Comparison of ENCODE assay signal across 17 cellular contexts in the genomic region with DNA sequence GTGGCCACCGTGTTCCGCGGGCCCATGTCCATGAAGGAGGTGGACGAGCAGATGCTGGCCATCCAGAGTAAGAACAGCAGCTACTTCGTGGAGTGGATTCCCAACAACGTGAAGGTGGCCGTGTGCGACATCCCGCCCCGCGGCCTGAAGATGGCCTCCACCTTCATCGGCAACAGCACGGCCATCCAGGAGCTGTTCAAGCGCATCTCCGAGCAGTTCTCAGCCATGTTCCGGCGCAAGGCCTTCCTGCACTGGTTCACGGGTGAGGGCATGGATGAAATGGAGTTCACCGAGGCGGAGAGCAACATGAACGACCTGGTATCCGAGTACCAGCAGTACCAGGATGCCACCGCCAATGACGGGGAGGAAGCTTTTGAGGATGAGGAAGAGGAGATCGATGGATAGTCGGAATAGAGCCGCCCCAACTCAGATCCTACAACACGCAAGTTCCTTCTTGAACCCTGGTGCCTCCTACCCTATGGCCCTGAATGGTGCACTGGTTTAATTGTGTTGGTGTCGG. TPM values are rescaled to one million over a fixed set of nuclear protein-coding genes. Genes with fewer than 3 reads are reported as not detected.
A peak's percentile ranks its signal among the peaks of the same experiment; 100 is the strongest.
DNase-seq lines count a peak whose midpoint lies in the region; ATAC-seq, FAIRE-seq and TF ChIP-seq lines count a peak whose summit lies in the region.
"Had no signal": no experiment of that assay in that cellular context is flagged by ENCODE, and none has a peak within 500 bp of the region (broad histone marks: within the 10 kb centered on the region; RNA-seq: fewer than 3 reads in every experiment).

No MANE protein-coding gene starts in this region.

- no peak overlapping the region for H3K4me3 Mint-ChIP-seq in MCF 10A (ENCODE audit: unreplicated experiment)
- H3K4me3 Mint-ChIP-seq: CD4-positive, alpha-beta memory T cell had no signal

- no peaks in the 10 kb centered on the region for H3K27me3 Mint-ChIP-seq in MCF 10A (ENCODE audit: insufficient read depth, unreplicated experiment)
- H3K27me3 Mint-ChIP-seq: CD4-positive, alpha-beta memory T cell had no signal

- FAIRE-seq in endothelial cell of umbilical vein (lab: Jason Lieb, UNC) = no peak

- no peak for TF ChIP-seq CTCF in MCF 10A (IDR thresholded peaks at IDR 0.05; ENCODE audit: unreplicated experiment)
- TF ChIP-seq CTCF in breast epithelium (IDR thresholded peaks at IDR 0.05) = no peak
- TF ChIP-seq CTCF in PC-9 (conservative IDR thresholded peaks at IDR 0.05) = no peak
- no peak for TF ChIP-seq CTCF in endothelial cell of umbilical vein (IDR thresholded peaks at IDR 0.05; ENCODE audit: extremely low read depth in 1 of 2, insufficient read depth in 1 of 2, low read depth in 1 of 2, low read length in 2 of 2)
- no peak for TF ChIP-seq CTCF in lower lobe of right lung (IDR thresholded peaks at IDR 0.05)

- TSS peak; percentile 50 for BruUV-seq in MCF 10A (replicated peaks; lab: Mats Ljungman, UMichigan)
- TSS peak; percentile 45 for BruUV-seq in PC-9 (replicated peaks; lab: Mats Ljungman, UMichigan)
- TSS peak; percentile 70 for BruUV-seq in endothelial cell of umbilical vein (replicated peaks; lab: Mats Ljungman, UMichigan)

- no peaks in the 10 kb centered on the region for H3K4me1 Mint-ChIP-seq in MCF 10A (ENCODE audit: insufficient read depth, unreplicated experiment)

- peaks cover 16% of the 10 kb centered on the region for H4K20me1 ChIP-seq in PC-9 (ENCODE audit: insufficient read depth)
- peaks cover 5% of the 10 kb centered on the region for H4K20me1 ChIP-seq in endothelial cell of umbilical vein (replicated peaks; ENCODE audit: control insufficient read depth, extremely low read depth, insufficient read depth, low read length)

- dilution Hi-C loops in endothelial cell of umbilical vein (cut with MboI; ENCODE audit: extremely low pct_ligation_motif_present, low sequenced_read_pairs) = no loop called here

- no peaks in the 10 kb centered on the region for H3K9me2 ChIP-seq in PC-9 (ENCODE audit: insufficient read depth)

- no peaks in the 10 kb centered on the region for H3K27me3 ChIP-seq in breast epithelium
- no peaks in the 10 kb centered on the region for H3K27me3 ChIP-seq in PC-9 (ENCODE audit: insufficient read depth, low read depth)
- no peaks in the 10 kb centered on the region for H3K27me3 ChIP-seq in endothelial cell of umbilical vein (ENCODE audit: control insufficient read depth in 2 of 2, insufficient read depth in 2 of 2, low read length in 2 of 2)
- no peaks in the 10 kb centered on the region for H3K27me3 ChIP-seq in subcutaneous abdominal adipose tissue (ENCODE audit: control insufficient read depth in 5 of 5, insufficient read depth in 4 of 5, low read length in 5 of 5)
- no peaks in the 10 kb centered on the region for H3K27me3 ChIP-seq in lower lobe of right lung (ENCODE audit: low read depth)
- H3K27me3 ChIP-seq: Peyer's patch had no signal

- CTCF ChIA-PET in MCF 10A (lab: Yijun Ruan, JAX) = interaction anchor here (0.9 to 1.4 kb wide), 2 partner anchors 9 to 51 kb away, joined by 4 to 6 read pairs; no protein-coding TSS in a partner anchor
- CTCF ChIA-PET in PC-9 (lab: Charles Lee) = no interaction called here
- CTCF ChIA-PET in endothelial cell of umbilical vein (lab: Charles Lee) = interaction anchor here (0.9 kb wide), 1 partner anchor 54 kb away, joined by 3 read pairs; no protein-coding TSS in a partner anchor

- POLR2A ChIA-PET in MCF 10A (lab: Yijun Ruan, JAX) = interaction anchor here (0.7 to 1.1 kb wide), 3 partner anchors 9 to 172 kb away, joined by 3 to 5 read pairs (median 3); no protein-coding TSS in a partner anchor
- POLR2A ChIA-PET in PC-9 (lab: Charles Lee; ENCODE audit: unreplicated experiment) = no interaction called here
- POLR2A ChIA-PET in endothelial cell of umbilical vein (lab: Charles Lee) = no interaction called here

- no peak overlapping the region for H3K27ac ChIP-seq in breast epithelium
- no peak overlapping the region for H3K27ac ChIP-seq in PC-9
- H3K27ac ChIP-seq in endothelial cell of umbilical vein (ENCODE audit: insufficient read depth, low read depth, low read length) = no peak overlapping the region
- peak overlapping the region; percentile 57 for H3K27ac ChIP-seq in subcutaneous abdominal adipose tissue (ENCODE audit: low read depth, low read length)
- no peak overlapping the region for H3K27ac ChIP-seq in lower lobe of right lung
- H3K27ac ChIP-seq: KMS-11, Peyer's patch had no signal

- peaks cover 93% of the 10 kb centered on the region for H3K36me3 Mint-ChIP-seq in MCF 10A (ENCODE audit: insufficient read depth, unreplicated experiment)

- peak overlapping the region; percentile 51 for H3K27ac Mint-ChIP-seq in MCF 10A (ENCODE audit: low read depth, unreplicated experiment)
- H3K27ac Mint-ChIP-seq: CD4-positive, alpha-beta memory T cell had no signal

- H2AFZ ChIP-seq in PC-9 = no peak overlapping the region
- H2AFZ ChIP-seq in endothelial cell of umbilical vein (ENCODE audit: low read depth, low read length) = no peak overlapping the region

- H3K4me3 ChIP-seq in breast epithelium = no peak overlapping the region
- no peak overlapping the region for H3K4me3 ChIP-seq in PC-9
- no peak overlapping the region for H3K4me3 ChIP-seq in endothelial cell of umbilical vein (replicated peaks in 1 of 3; ENCODE audit: insufficient read depth in 1 of 3, low read depth in 1 of 3, low read length in 3 of 3)
- H3K4me3 ChIP-seq in subcutaneous abdominal adipose tissue (ENCODE audit: low read depth in 1 of 5, low read length in 5 of 5) = no peak overlapping the region
- no peak overlapping the region for H3K4me3 ChIP-seq in lower lobe of right lung
- H3K4me3 ChIP-seq: Peyer's patch had no signal

- no peaks in the 10 kb centered on the region for H3K9me1 ChIP-seq in endothelial cell of umbilical vein (replicated peaks; ENCODE audit: control insufficient read depth, extremely low read depth, insufficient read depth, low read length)

- intact Hi-C loops in MCF 10A (cut with micrococcal nuclease) (no loop called here), breast epithelium (cut with DNase I; ENCODE audit: low total_unique reads) (no loop called here), PC-9 (cut with micrococcal nuclease; ENCODE audit: unreplicated experiment) (no loop called here), endothelial cell of umbilical vein (cut with micrococcal nuclease) (no loop called here), lower lobe of right lung (cut with DNase I) (no loop called here)

- DNase-seq in MCF 10A (ENCODE audit: unreplicated experiment) (no peak), breast epithelium (ENCODE audit: low spot score in 2 of 2) (no peak), PC-9 (no peak), endothelial cell of umbilical vein (ENCODE audit: low read depth, low spot score) (no peak), SW480 (ENCODE audit: low spot score) (no peak), DMS153 treated with DMSO at 0.1 percent for 48 hours (lab: John Stamatoyannopoulos, UW; ENCODE audit: unreplicated experiment) (no peak), lower lobe of right lung (no peak)
- DNase-seq: CD4-positive, alpha-beta memory T cell; DMS79; NCI-H1092; NCI-H146; NCI-H2081 treated with DMSO at 0.1 percent for 48 hours; NCI-H510A treated with DMSO at 0.1 percent for 48 hours; Peyer's patch; Right ventricle myocardium superior had no signal

- no peak overlapping the region for H3K9ac ChIP-seq in endothelial cell of umbilical vein (replicated peaks; ENCODE audit: extremely low read depth, insufficient read depth, low read length)
- H3K9ac ChIP-seq in subcutaneous abdominal adipose tissue (ENCODE audit: low read length in 5 of 5) = no peak overlapping the region
- H3K9ac ChIP-seq: KMS-11 had no signal

- TF ChIP-seq POLR2A in breast epithelium (IDR thresholded peaks at IDR 0.05) (no peak), endothelial cell of umbilical vein (IDR thresholded peaks at IDR 0.05; ENCODE audit: low read depth, low read length) (no peak)

- H3K9me3 ChIP-seq in breast epithelium (no peaks in the 10 kb centered on the region), PC-9 (ENCODE audit: insufficient read depth, low read depth) (no peaks in the 10 kb centered on the region), endothelial cell of umbilical vein (replicated peaks; ENCODE audit: control insufficient read depth, insufficient read depth, low read length) (no peaks in the 10 kb centered on the region), subcutaneous abdominal adipose tissue (ENCODE audit: control insufficient read depth in 5 of 5, low read length in 5 of 5) (no peaks in the 10 kb centered on the region), lower lobe of right lung (no peaks in the 10 kb centered on the region)
- H3K9me3 ChIP-seq: Peyer's patch had no signal

- H3K4me1 ChIP-seq in breast epithelium = no peaks in the 10 kb centered on the region
- H3K4me1 ChIP-seq in PC-9 (replicated peaks; ENCODE audit: insufficient read depth) = no peaks in the 10 kb centered on the region
- no peaks in the 10 kb centered on the region for H3K4me1 ChIP-seq in endothelial cell of umbilical vein (ENCODE audit: control insufficient read depth, extremely low read depth, insufficient read depth, low read length)
- H3K4me1 ChIP-seq in subcutaneous abdominal adipose tissue (ENCODE audit: control insufficient read depth in 5 of 5, insufficient read depth in 5 of 5, low read length in 5 of 5) = peaks cover 0 to 37% (median 18%) of the 10 kb centered on the region in 5 donors
- peaks cover 7% of the 10 kb centered on the region for H3K4me1 ChIP-seq in lower lobe of right lung
- H3K4me1 ChIP-seq: Peyer's patch had no signal

- H3K79me2 ChIP-seq in PC-9 (ENCODE audit: low read depth) (no peaks in the 10 kb centered on the region), endothelial cell of umbilical vein (ENCODE audit: control insufficient read depth, insufficient read depth, low read length) (peaks cover 34% of the 10 kb centered on the region)

- H3K36me3 ChIP-seq in breast epithelium = peaks cover 11% of the 10 kb centered on the region
- peaks cover 11% of the 10 kb centered on the region for H3K36me3 ChIP-seq in PC-9 (ENCODE audit: low read depth)
- H3K36me3 ChIP-seq in endothelial cell of umbilical vein (ENCODE audit: control insufficient read depth in 2 of 2, extremely low read depth in 1 of 2, insufficient read depth in 2 of 2, low read length in 2 of 2) = peaks cover 21 to 27% of the 10 kb centered on the region in 2 experiments
- peaks cover 10 to 64% (median 55%) of the 10 kb centered on the region in 5 donors for H3K36me3 ChIP-seq in subcutaneous abdominal adipose tissue (ENCODE audit: control insufficient read depth in 5 of 5, insufficient read depth in 5 of 5, low read length in 5 of 5)
- peaks cover 88% of the 10 kb centered on the region for H3K36me3 ChIP-seq in lower lobe of right lung

- H3K9me3 Mint-ChIP-seq in MCF 10A (ENCODE audit: unreplicated experiment) = no peaks in the 10 kb centered on the region

- no peaks in the 10 kb centered on the region for H3F3A ChIP-seq in PC-9 (ENCODE audit: insufficient read depth, low read depth)

- H3K4me2 ChIP-seq in PC-9 = no peak overlapping the region
- H3K4me2 ChIP-seq in endothelial cell of umbilical vein (ENCODE audit: insufficient read depth, low read length) = no peak overlapping the region
- H3K4me2 ChIP-seq: KMS-11 had no signal

- ATAC-seq in lower lobe of right lung = no peak

RNA-seq across cellular contexts. Expression of gene TUBB6, which starts 17.7 kb away (rescaled TPM):
- total RNA-seq in MCF 10A (2022) = 141 and 167 TPM in 2 replicates
- total RNA-seq in breast epithelium = 100 to 1,000 TPM; 197 to 316 (median 302) TPM
- total RNA-seq in PC-9 (2021) = 42.2 and 47.9 TPM in 2 replicates
- 440 and 449 TPM in 2 replicates for total RNA-seq in endothelial cell of umbilical vein
- 747 and 957 TPM in 2 replicates for polyA plus RNA-seq in endothelial cell of umbilical vein
- polyA plus RNA-seq in endothelial cell of umbilical vein (2011; cell fraction: cytosol; rRNA removed) = 533 and 584 TPM in 2 replicates
- polyA plus RNA-seq in endothelial cell of umbilical vein (2011; cell fraction: nucleus; rRNA removed) = 404 and 414 TPM in 2 replicates
- 451 and 542 TPM in 2 replicates for polyA plus RNA-seq in endothelial cell of umbilical vein (2012)
- polyA minus RNA-seq in endothelial cell of umbilical vein = 433 and 508 TPM in 2 replicates
- polyA minus RNA-seq in endothelial cell of umbilical vein (2011; cell fraction: cytosol; rRNA and poly(A)+ RNA removed) = 96.5 TPM
- 155 and 234 TPM in 2 replicates for polyA minus RNA-seq in endothelial cell of umbilical vein (2011; cell fraction: nucleus; rRNA and poly(A)+ RNA removed)
- 92.9 TPM for total RNA-seq in lower lobe of right lung

RNA-seq across cellular contexts. Expression of gene AFG3L2, which starts 51.2 kb away (rescaled TPM):
- total RNA-seq in MCF 10A (2022) = 56.7 and 77.2 TPM in 2 replicates
- total RNA-seq in breast epithelium = 10 to 100 TPM; 37.0 to 43.5 (median 42.7) TPM
- 69.4 and 71.1 TPM in 2 replicates for total RNA-seq in PC-9 (2021)
- 40.6 and 42.4 TPM in 2 replicates for total RNA-seq in endothelial cell of umbilical vein
- 15.5 and 19.3 TPM in 2 replicates for polyA plus RNA-seq in endothelial cell of umbilical vein
- polyA plus RNA-seq in endothelial cell of umbilical vein (2011; cell fraction: cytosol; rRNA removed) = 25.8 and 29.6 TPM in 2 replicates
- polyA plus RNA-seq in endothelial cell of umbilical vein (2011; cell fraction: nucleus; rRNA removed) = 25.6 and 35.2 TPM in 2 replicates
- polyA plus RNA-seq in endothelial cell of umbilical vein (2012) = 31.8 and 43.8 TPM in 2 replicates
- 19.1 and 25.4 TPM in 2 replicates for polyA minus RNA-seq in endothelial cell of umbilical vein
- 44.7 TPM for polyA minus RNA-seq in endothelial cell of umbilical vein (2011; cell fraction: cytosol; rRNA and poly(A)+ RNA removed)
- 20.2 and 25.4 TPM in 2 replicates for polyA minus RNA-seq in endothelial cell of umbilical vein (2011; cell fraction: nucleus; rRNA and poly(A)+ RNA removed)
- total RNA-seq in lower lobe of right lung = 31.1 TPM
